9 cellular contexts compared by ENCODE assay signal in genomic region chrX:2325076-2325784, GRCh38.
DNase-seq lines count a peak whose midpoint lies in the region; ATAC-seq, FAIRE-seq and TF ChIP-seq lines count a peak whose summit lies in the region.
"Had no signal": no experiment of that assay in that cellular context is flagged by ENCODE, and none has a peak within 500 bp of the region (broad histone marks: within the 10 kb centered on the region; RNA-seq: fewer than 3 reads in every experiment).

No MANE protein-coding gene starts in this region.

- no peaks in the 10 kb centered on the region for H3K4me1 ChIP-seq in neural progenitor cell

- peaks cover 12% of the 10 kb centered on the region for H3K9me3 Mint-ChIP-seq in neural progenitor cell
- H3K9me3 Mint-ChIP-seq in endothelial cell (ENCODE audit: unreplicated experiment) = no peaks in the 10 kb centered on the region

- no peaks in the 10 kb centered on the region for H3K79me2 ChIP-seq in neural progenitor cell (ENCODE audit: low read depth)

- H3K4me2 ChIP-seq in neural progenitor cell = no peak overlapping the region

- H3K36me3 ChIP-seq in neural progenitor cell = no peaks in the 10 kb centered on the region

- no peaks in the 10 kb centered on the region for H3F3A ChIP-seq in neural progenitor cell (ENCODE audit: low read depth)

- H2AFZ ChIP-seq in neural progenitor cell (replicated peaks) = no peak overlapping the region

- H3K36me3 Mint-ChIP-seq in neural progenitor cell (peaks cover 20% of the 10 kb centered on the region), endothelial cell (ENCODE audit: low read depth, unreplicated experiment) (peaks cover 10% of the 10 kb centered on the region)

- no peak overlapping the region for H3K9ac ChIP-seq in neural progenitor cell

- ATAC-seq in GM18505 (IDR thresholded peaks at IDR 0.05; ENCODE audit: unreplicated experiment) (peak; percentile 67), SK-N-SH treated with all-trans-retinoic acid at 6 μM for 48 hours (peak; percentile 81), HG02642 (IDR thresholded peaks at IDR 0.05; ENCODE audit: poor library complexity, unreplicated experiment) (no peak)
- ATAC-seq: Panc1 had no signal

- TF ChIP-seq CTCF in neural progenitor cell (IDR thresholded peaks at IDR 0.05) (no peak), endothelial cell (IDR thresholded peaks at IDR 0.05; ENCODE audit: unreplicated experiment) (no peak)

- no peak for DNase-seq in neural progenitor cell (ENCODE audit: low spot score)
- no peak for DNase-seq in NCI-H774 (lab: John Stamatoyannopoulos, UW)
- no peak for DNase-seq in endothelial cell (ENCODE audit: low spot score)
- DNase-seq in GM19240 (ENCODE audit: insufficient read length, low spot score) = no peak

- H3K27me3 ChIP-seq in neural progenitor cell = no peaks in the 10 kb centered on the region

- no peak overlapping the region for H3K4me3 ChIP-seq in neural progenitor cell

- no peaks in the 10 kb centered on the region for H4K20me1 ChIP-seq in neural progenitor cell (ENCODE audit: low read depth)

- H3K9me3 ChIP-seq in neural progenitor cell (ENCODE audit: low read depth) = no peaks in the 10 kb centered on the region

- H3K4me3 Mint-ChIP-seq in neural progenitor cell = peak overlapping the region; percentile 80
- H3K4me3 Mint-ChIP-seq in endothelial cell (ENCODE audit: unreplicated experiment) = no peak overlapping the region

- peaks cover 17% of the 10 kb centered on the region for H3K4me1 Mint-ChIP-seq in neural progenitor cell
- no peaks in the 10 kb centered on the region for H3K4me1 Mint-ChIP-seq in endothelial cell (ENCODE audit: unreplicated experiment)

- peak overlapping the region; percentile 80 for H3K27ac Mint-ChIP-seq in neural progenitor cell
- H3K27ac Mint-ChIP-seq in endothelial cell (ENCODE audit: unreplicated experiment) = no peak overlapping the region

- H3K27ac ChIP-seq in neural progenitor cell = no peak overlapping the region

- FAIRE-seq in endometrium (lab: Jason Lieb, UNC) = peak; percentile 99

- H3K27me3 Mint-ChIP-seq in neural progenitor cell (ENCODE audit: insufficient read depth, low read depth) (no peaks in the 10 kb centered on the region), endothelial cell (ENCODE audit: unreplicated experiment) (peaks cover 3% of the 10 kb centered on the region)

- no peak for TF ChIP-seq POLR2A in GM18505 (IDR thresholded peaks at IDR 0.05; ENCODE audit: borderline replicate concordance, extremely low read depth, insufficient read depth, insufficient read length)

TF ChIP-seq in SK-N-SH treated with all-trans-retinoic acid at 6 μM for 48 hours, 23 proteins besides CTCF, POLR2A, EP300 and RAD21:
- TF ChIP-seq TCF4 (CRISPR knock-in tag; IDR thresholded peaks at IDR 0.05; ENCODE audit: borderline replicate concordance) (no peak), ZNF70 (CRISPR knock-in tag; IDR thresholded peaks at IDR 0.05) (no peak)
TF ChIP-seq in SK-N-SH treated with all-trans-retinoic acid at 6 μM for 48 hours: peak in this region for 0.
